In genomic region chr20:36243726-36244125, GRCh38 we compare ENCODE assay signal across 18 cellular contexts.
"Had no signal": no experiment of that assay in that cellular context is flagged by ENCODE, and none has a peak within 500 bp of the region (broad histone marks: within the 10 kb centered on the region; RNA-seq: fewer than 3 reads in every experiment).

No MANE protein-coding gene starts in this region.

- H3K27ac Mint-ChIP-seq: activated CD8-positive, alpha-beta T cell treated with anti-CD3 and anti-CD28 coated beads, Interleukin-2, amount 10 ng/mL, durations not matched to agents 7 days and 5 days; activated naive CD4-positive, alpha-beta T cell treated with anti-CD3 and anti-CD28 coated beads, Interleukin-2, amount 10 ng/mL, durations not matched to agents 7 days and 5 days; activated naive CD8-positive, alpha-beta T cell treated with anti-CD3 and anti-CD28 coated beads for 36 hours had no signal

- ATAC-seq: activated CD4-positive, CD25-positive, alpha-beta regulatory T cell treated with anti-CD3 and anti-CD28 coated beads, Interleukin-2, amount 50 U/mL, for 24 hours; activated CD8-positive, alpha-beta T cell treated with anti-CD3 and anti-CD28 coated beads, Interleukin-2, amount 10 ng/mL, durations not matched to agents 7 days and 5 days had no signal

- DNase-seq: activated CD4-positive, alpha-beta T cell treated with anti-CD3 and anti-CD28 coated beads for 4 hours; activated CD8-positive, alpha-beta memory T cell treated with anti-CD3 and anti-CD28 coated beads, Interleukin-2, amount 50 U/mL, for 48 hours; activated CD8-positive, alpha-beta T cell treated with anti-CD3 and anti-CD28 coated beads, Interleukin-2, amount 10 ng/mL, durations not matched to agents 7 days and 5 days; activated gamma-delta T cell treated with Interleukin-2 at 50 U/mL for 16 hours; activated naive CD4-positive, alpha-beta T cell treated with anti-CD3 and anti-CD28 coated beads, Interleukin-2, amount 10 ng/mL, durations not matched to agents 7 days and 5 days; activated naive CD8-positive, alpha-beta T cell treated with anti-CD3 and anti-CD28 coated beads for 36 hours; activated T-cell treated with anti-CD3 and anti-CD28 coated beads, Interleukin-2, amount 50 U/mL, for 1 hour; aorta; central memory CD4-positive, alpha-beta T cell; NCI-H1048; NCI-H146; NCI-H187 treated with DMSO at 0.1 percent for 48 hours; NCI-H345; NCI-H510A; NCI-H526 treated with DMSO at 0.1 percent for 48 hours; SIG-M5; T-helper 1 cell had no signal

- H3K27me3 Mint-ChIP-seq: activated naive CD4-positive, alpha-beta T cell treated with anti-CD3 and anti-CD28 coated beads, Interleukin-2, amount 10 ng/mL, durations not matched to agents 7 days and 5 days; activated naive CD8-positive, alpha-beta T cell treated with anti-CD3 and anti-CD28 coated beads for 36 hours had no signal

- H3K9me3 Mint-ChIP-seq: activated naive CD4-positive, alpha-beta T cell treated with anti-CD3 and anti-CD28 coated beads, Interleukin-2, amount 10 ng/mL, durations not matched to agents 7 days and 5 days; activated naive CD8-positive, alpha-beta T cell treated with anti-CD3 and anti-CD28 coated beads for 36 hours had no signal

- H3K4me3 Mint-ChIP-seq: activated CD8-positive, alpha-beta T cell treated with anti-CD3 and anti-CD28 coated beads, Interleukin-2, amount 10 ng/mL, durations not matched to agents 7 days and 5 days; activated naive CD4-positive, alpha-beta T cell treated with anti-CD3 and anti-CD28 coated beads, Interleukin-2, amount 10 ng/mL, durations not matched to agents 7 days and 5 days; activated naive CD8-positive, alpha-beta T cell treated with anti-CD3 and anti-CD28 coated beads for 36 hours had no signal
